In genomic region chr1:47333578-47333921, GRCh38 we compare ENCODE assay signal across 1 cellular context.
TF ChIP-seq lines count a peak whose summit lies in the region.

Gene CMPK1, plus strand, starts transcription at chr1:47333790. Its CDS starts 156 bp downstream, at chr1:47333946.

TF ChIP-seq in K562, 482 proteins besides CTCF, POLR2A, EP300 and RAD21 (continued from another document and continues in another):
- TF ChIP-seq FOXP4 (CRISPR knock-in tag; IDR thresholded peaks at IDR 0.05; ENCODE audit: borderline replicate concordance) (no peak), ZNF146 (CRISPR knock-in tag; IDR thresholded peaks at IDR 0.05; ENCODE audit: unreplicated experiment) (no peak), RB1 (IDR thresholded peaks at IDR 0.05; ENCODE audit: low read depth) (peak; percentile 85), ZNF511 (CRISPR knock-in tag; IDR thresholded peaks at IDR 0.05) (0 out of 2 replicates have a peak, but pooled peaks have one; percentile 4), PHF8 (IDR thresholded peaks at IDR 0.05; ENCODE audit: borderline replicate concordance, low read length) (peak; percentile 42; the same call in 1 of the 2 replicates), ZNF766 (CRISPR knock-in tag; conservative IDR thresholded peaks at IDR 0.05) (no peak), GABPB2 (CRISPR knock-in tag; conservative IDR thresholded peaks at IDR 0.05) (no peak), NONO (IDR thresholded peaks at IDR 0.05; ENCODE audit: low read depth in 2 of 2, low read length in 1 of 2) (peak in 1 of 2 experiments; percentile 49; a peak in 1 of 4 replicates), ZC3H4 (CRISPR knock-in tag; IDR thresholded peaks at IDR 0.05; ENCODE audit: borderline replicate concordance) (no peak), SOX6 (IDR thresholded peaks at IDR 0.05) (peak; percentile 66; the same call in 1 of the 2 replicates), ZEB2 (IDR thresholded peaks at IDR 0.05) (no peak), HDAC2 (IDR thresholded peaks at IDR 0.05) (peak; percentile 7), CBX3 (IDR thresholded peaks at IDR 0.05; ENCODE audit: borderline replicate concordance in 1 of 2, low read length in 2 of 2) (peak in 1 of 2 experiments; percentile 79; a peak in 1 of 3 replicates), ZNF263 (CRISPR knock-in tag; IDR thresholded peaks at IDR 0.05; ENCODE audit: borderline replicate concordance) (peak; percentile 26; the same call in 1 of the 2 replicates), RBM34 (IDR thresholded peaks at IDR 0.05; ENCODE audit: borderline replicate concordance, insufficient read depth, low read length) (no peak), ZBTB12 (CRISPR knock-in tag; IDR thresholded peaks at IDR 0.05) (no peak), ARID4B (CRISPR knock-in tag; IDR thresholded peaks at IDR 0.05) (peak; percentile 43; the same call in 1 of the 2 replicates), ZNF609 (CRISPR knock-in tag; IDR thresholded peaks at IDR 0.05; ENCODE audit: borderline replicate concordance) (0 out of 2 replicates have a peak, but pooled peaks have one; percentile 40), RBM15 (IDR thresholded peaks at IDR 0.05; ENCODE audit: insufficient read depth, low read length) (no peak), RAD51 (IDR thresholded peaks at IDR 0.05; ENCODE audit: borderline replicate concordance, low read depth) (no peak), E2F8 (IDR thresholded peaks at IDR 0.05; ENCODE audit: low read depth, partially characterized antibody) (peak; percentile 69), ETS1 (conservative IDR thresholded peaks at IDR 0.05; ENCODE audit: control insufficient read depth, low read depth, low read length) (peak; percentile 61; the same call in 1 of the 2 replicates), MXD1 (CRISPR knock-in tag; IDR thresholded peaks at IDR 0.05; ENCODE audit: borderline replicate concordance, poor library complexity, severe bottlenecking) (no peak), YY1 (IDR thresholded peaks at IDR 0.05; ENCODE audit: borderline replicate concordance in 1 of 3, control insufficient read depth in 1 of 3, extremely low read depth in 1 of 3, insufficient read depth in 3 of 3, insufficient read length in 1 of 3, insufficient replicate concordance in 2 of 3, low read depth in 1 of 3, low read length in 2 of 3) (peak in 2 of 3 experiments; percentile 68 to 79), ZNF589 (CRISPR knock-in tag; IDR thresholded peaks at IDR 0.05; ENCODE audit: low read depth) (0 out of 2 replicates have a peak, but pooled peaks have one; percentile 39), ZKSCAN3 (CRISPR knock-in tag; IDR thresholded peaks at IDR 0.05) (no peak), ELF1 (tag; IDR thresholded peaks at IDR 0.05) (no peak), COPS2 (conservative IDR thresholded peaks at IDR 0.05) (no peak), HMG20B (CRISPR knock-in tag; IDR thresholded peaks at IDR 0.05) (no peak), ZSCAN32 (CRISPR knock-in tag; IDR thresholded peaks at IDR 0.05) (no peak), BCLAF1 (IDR thresholded peaks at IDR 0.05; ENCODE audit: borderline replicate concordance in 1 of 2, control insufficient read depth in 1 of 2, low read depth in 2 of 2, low read length in 1 of 2) (0 out of 4 replicates have a peak, but pooled peaks of 1 of the 2 experiments have one; percentile 38), ARNT (IDR thresholded peaks at IDR 0.05) (no peak), TBL1XR1 (IDR thresholded peaks at IDR 0.05; ENCODE audit: low read length in 2 of 2) (no peak), ZNF134 (CRISPR knock-in tag; conservative IDR thresholded peaks at IDR 0.05) (no peak), MECOM (CRISPR knock-in tag; IDR thresholded peaks at IDR 0.05) (no peak)
